Comparison of ENCODE assay signal across 34 cellular contexts in the genomic region with DNA sequence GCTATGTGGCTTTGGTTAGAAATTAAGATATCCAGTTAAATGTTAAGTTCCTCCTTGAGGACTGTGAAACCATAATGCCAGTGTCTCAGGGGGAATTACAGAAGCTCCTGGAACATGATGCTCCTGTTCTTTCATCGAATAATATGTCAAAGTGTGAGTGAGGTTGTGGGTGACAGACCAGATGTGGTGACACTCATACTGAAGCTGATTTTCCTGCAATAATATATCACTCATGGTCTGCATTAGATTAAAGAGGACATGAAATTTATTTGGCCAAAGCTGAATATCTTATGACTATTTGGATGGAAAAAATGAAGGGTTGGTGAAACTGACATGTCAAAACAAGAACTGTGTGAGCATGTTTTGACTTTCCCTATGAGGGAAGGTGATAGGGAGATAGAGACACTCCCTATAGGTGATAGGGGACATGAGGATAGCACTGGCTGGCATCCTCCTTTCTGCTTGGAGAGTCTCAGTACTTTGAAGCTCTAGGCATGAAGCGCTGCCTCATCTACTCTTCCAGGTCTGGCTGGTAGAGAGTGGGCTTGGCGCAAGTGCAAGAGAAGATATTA.
"Had no signal": no experiment of that assay in that cellular context is flagged by ENCODE, and none has a peak within 500 bp of the region (broad histone marks: within the 10 kb centered on the region; RNA-seq: fewer than 3 reads in every experiment).

No MANE protein-coding gene starts in this region.

- H3K27ac Mint-ChIP-seq: activated B cell treated with CpG ODN at 0.5 μM for 24 hours; activated CD8-positive, alpha-beta T cell treated with anti-CD3 and anti-CD28 coated beads for 36 hours; activated naive CD8-positive, alpha-beta T cell treated with anti-CD3 and anti-CD28 coated beads, Interleukin-2, amount 10 ng/mL, durations not matched to agents 7 days and 5 days; activated T-cell treated with anti-CD3 and anti-CD28 coated beads, Interleukin-2, amount 50 U/mL, for 72 hours; activated T-helper 17 cell treated with anti-CD3 and anti-CD28 coated beads, Interleukin-2, amount 50 U/mL, for 72 hours had no signal

- H3K9me3 Mint-ChIP-seq: activated B cell treated with CpG ODN at 0.5 μM for 24 hours; activated CD8-positive, alpha-beta T cell treated with anti-CD3 and anti-CD28 coated beads for 36 hours; activated naive CD8-positive, alpha-beta T cell treated with anti-CD3 and anti-CD28 coated beads, Interleukin-2, amount 10 ng/mL, durations not matched to agents 7 days and 5 days; activated T-cell treated with anti-CD3 and anti-CD28 coated beads, Interleukin-2, amount 50 U/mL, for 72 hours; activated T-helper 17 cell treated with anti-CD3 and anti-CD28 coated beads, Interleukin-2, amount 50 U/mL, for 72 hours had no signal

- H3K9me3 ChIP-seq: adrenal gland, body of pancreas, breast epithelium had no signal

- H3K4me1 Mint-ChIP-seq: activated B cell treated with CpG ODN at 0.5 μM for 24 hours; activated T-helper 17 cell treated with anti-CD3 and anti-CD28 coated beads, Interleukin-2, amount 50 U/mL, for 72 hours had no signal

- H3K4me3 ChIP-seq: adrenal gland, body of pancreas, breast epithelium, PC-9 had no signal

- H3K27me3 ChIP-seq: adrenal gland, body of pancreas, breast epithelium had no signal

- DNase-seq: activated B cell treated with CpG ODN at 0.5 μM for 24 hours; activated CD4-positive, alpha-beta T cell treated with anti-CD3 and anti-CD28 coated beads for 48 hours; activated CD4-positive, CD25-positive, alpha-beta regulatory T cell treated with anti-CD3 and anti-CD28 coated beads, Interleukin-2, amount 50 U/mL, for 72 hours; activated CD8-positive, alpha-beta T cell treated with anti-CD3 and anti-CD28 coated beads for 36 hours; activated effector memory CD4-positive, alpha-beta T cell treated with anti-CD3 and anti-CD28 coated beads, Interleukin-2, amount 50 U/mL, for 16 hours; activated naive CD4-positive, alpha-beta T cell treated with Interleukin-2 at 50 U/mL for 16 hours; activated naive CD8-positive, alpha-beta T cell treated with anti-CD3 and anti-CD28 coated beads, Interleukin-2, amount 10 ng/mL, durations not matched to agents 7 days and 5 days; activated T-cell treated with anti-CD3 and anti-CD28 coated beads, Interleukin-2, amount 50 U/mL, for 1 hour; activated T-cell treated with anti-CD3 and anti-CD28 coated beads, Interleukin-2, amount 50 U/mL, for 72 hours; adrenal gland; body of pancreas; central memory CD4-positive, alpha-beta T cell; NCI-H1092 treated with DMSO at 0.1 percent for 48 hours; NCI-H1417; NCI-H146; NCI-H187; NCI-H2029 treated with DMSO at 0.1 percent for 48 hours; NCI-H2107; NCI-H2171; NCI-H510A; NCI-H526; NCI-H748 treated with DMSO at 0.1 percent for 48 hours; NK-92 treated with Interleukin-12 subunit alpha and Interleukin-12 subunit beta, amount 100 ng/mL, for 24 hours; PC-9; Right ventricle myocardium superior; SW 1271; T-helper 1 cell; T-helper 2 cell; T-helper 9 cell had no signal

- ATAC-seq: activated CD8-positive, alpha-beta T cell treated with anti-CD3 and anti-CD28 coated beads for 36 hours; activated T-helper 17 cell treated with anti-CD3 and anti-CD28 coated beads, Interleukin-2, amount 50 U/mL, for 72 hours; body of pancreas had no signal

- H3K4me1 ChIP-seq: body of pancreas, breast epithelium had no signal

- H3K4me3 Mint-ChIP-seq: activated B cell treated with CpG ODN at 0.5 μM for 24 hours; activated CD8-positive, alpha-beta T cell treated with anti-CD3 and anti-CD28 coated beads for 36 hours; activated naive CD8-positive, alpha-beta T cell treated with anti-CD3 and anti-CD28 coated beads, Interleukin-2, amount 10 ng/mL, durations not matched to agents 7 days and 5 days; activated T-cell treated with anti-CD3 and anti-CD28 coated beads, Interleukin-2, amount 50 U/mL, for 72 hours; activated T-helper 17 cell treated with anti-CD3 and anti-CD28 coated beads, Interleukin-2, amount 50 U/mL, for 72 hours had no signal

- H3K4me2 ChIP-seq: KMS-11, PC-9 had no signal

- H3K36me3 Mint-ChIP-seq: activated naive CD8-positive, alpha-beta T cell treated with anti-CD3 and anti-CD28 coated beads, Interleukin-2, amount 10 ng/mL, durations not matched to agents 7 days and 5 days had no signal

- H3K36me3 ChIP-seq: adrenal gland, breast epithelium had no signal

- FAIRE-seq: astrocyte had no signal

- H3K27ac ChIP-seq: adrenal gland, body of pancreas, breast epithelium, KMS-11, PC-9, VCaP had no signal
